In the genomic region with DNA sequence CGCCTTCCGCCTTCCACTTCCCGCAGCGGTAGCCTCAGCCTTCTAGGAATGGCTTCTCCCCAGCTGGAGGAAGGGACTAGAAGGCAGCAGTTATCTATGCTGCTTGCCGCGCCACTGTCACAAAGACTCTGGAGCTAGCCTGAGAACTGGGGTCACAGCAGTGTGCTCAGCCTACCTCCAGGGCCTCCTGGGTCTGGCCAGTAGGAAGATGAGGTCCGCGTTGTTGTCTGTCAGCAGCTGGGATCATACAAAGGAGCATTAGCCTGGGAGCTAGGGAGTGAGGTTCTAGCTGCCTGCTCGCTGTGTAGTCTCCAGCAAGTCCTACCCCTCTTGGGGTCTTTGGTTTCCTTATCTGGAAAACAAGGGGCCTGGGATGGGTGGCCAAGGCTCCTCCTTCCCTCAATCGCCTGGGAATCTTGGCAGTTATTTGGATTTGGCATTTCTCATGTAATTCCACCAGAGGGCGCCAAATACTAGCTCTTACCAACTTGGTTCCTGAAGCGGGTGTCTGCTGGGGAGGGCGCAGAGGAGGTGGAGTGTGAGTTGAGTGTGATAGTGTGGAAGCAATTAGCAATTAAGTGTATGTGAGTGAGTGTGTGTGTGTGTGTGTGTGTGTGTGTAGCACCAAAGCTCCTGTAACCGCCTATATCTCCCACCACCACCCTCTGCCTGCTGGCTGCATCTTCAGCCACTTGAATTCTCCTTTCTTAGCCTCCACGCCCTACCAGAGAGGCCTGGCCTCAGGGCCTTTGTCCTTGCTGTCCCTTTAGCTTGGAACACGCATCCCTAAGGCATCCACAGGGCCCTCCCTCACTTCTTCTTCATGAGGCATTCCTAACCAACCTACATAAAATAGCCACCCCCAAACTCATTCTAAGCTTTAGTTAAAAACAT, we compare ENCODE assay signal across 9 cellular contexts.
DNase-seq lines count a peak whose midpoint lies in the region; ATAC-seq and TF ChIP-seq lines count a peak whose summit lies in the region.
"Had no signal": no experiment of that assay in that cellular context is flagged by ENCODE, and none has a peak within 500 bp of the region (broad histone marks: within the 10 kb centered on the region; RNA-seq: fewer than 3 reads in every experiment).

No MANE protein-coding gene starts in this region.

- intact Hi-C loops in left ventricle myocardium inferior (cut with micrococcal nuclease): loop anchor here (2.0 to 10.0 kb wide), 2 partner anchors 127 to 463 kb away; no protein-coding TSS in a partner anchor

- peak; percentile 69 for ATAC-seq in GM18907 (IDR thresholded peaks at IDR 0.05; ENCODE audit: unreplicated experiment)
- no peak for ATAC-seq in HG03139 (IDR thresholded peaks at IDR 0.05; ENCODE audit: unreplicated experiment)

- H3K4me2 ChIP-seq in Loucy (ENCODE audit: low read depth, low read length, poor library complexity, severe bottlenecking): no peak overlapping the region

- H3K9me2 ChIP-seq in Loucy (replicated peaks; ENCODE audit: low read depth, low read length): no peaks in the 10 kb centered on the region

- H4K20me1 ChIP-seq in Loucy (ENCODE audit: insufficient read depth, low read length, poor library complexity, severe bottlenecking): no peaks in the 10 kb centered on the region

- no peak overlapping the region for H3K27ac ChIP-seq in SJCRH30
- no peak overlapping the region for H3K27ac ChIP-seq in left ventricle myocardium inferior (replicated peaks)
- H3K27ac ChIP-seq: skin epidermis had no signal

- H2AFZ ChIP-seq in Loucy (ENCODE audit: low read length): no peak overlapping the region

- H3K4me3 ChIP-seq in Loucy (ENCODE audit: low read length, poor library complexity, severe bottlenecking): no peak overlapping the region
- no peak overlapping the region for H3K4me3 ChIP-seq in SJCRH30
- H3K4me3 ChIP-seq in left ventricle myocardium inferior: no peak overlapping the region
- H3K4me3 ChIP-seq: skin epidermis had no signal

- H3K4me1 ChIP-seq in Loucy (ENCODE audit: insufficient read depth, low read length, poor library complexity, severe bottlenecking) (no peaks in the 10 kb centered on the region), SJCRH30 (no peaks in the 10 kb centered on the region; the same call in 1 of the 2 replicates), left ventricle myocardium inferior (no peaks in the 10 kb centered on the region)

- H3K79me2 ChIP-seq in Loucy (ENCODE audit: insufficient read depth, low read length): no peaks in the 10 kb centered on the region

- H3K36me3 ChIP-seq in Loucy (ENCODE audit: insufficient read depth, low read length): no peaks in the 10 kb centered on the region
- H3K36me3 ChIP-seq in SJCRH30: no peaks in the 10 kb centered on the region
- H3K36me3 ChIP-seq in left ventricle myocardium inferior: no peaks in the 10 kb centered on the region

- H3K9me3 ChIP-seq in Loucy (ENCODE audit: insufficient read depth, low read depth, low read length) (no peaks in the 10 kb centered on the region), SJCRH30 (replicated peaks) (no peaks in the 10 kb centered on the region), left ventricle myocardium inferior (replicated peaks) (no peaks in the 10 kb centered on the region)

- TF ChIP-seq CTCF in Loucy (conservative IDR thresholded peaks at IDR 0.05; ENCODE audit: low read length) (peak; percentile 94), left ventricle myocardium inferior (IDR thresholded peaks at IDR 0.05; ENCODE audit: borderline replicate concordance) (peak; percentile 82)

- H3K27me3 ChIP-seq in Loucy (ENCODE audit: insufficient read depth, low read length, poor library complexity, severe bottlenecking) (no peaks in the 10 kb centered on the region), SJCRH30 (no peaks in the 10 kb centered on the region), left ventricle myocardium inferior (ENCODE audit: low read depth) (peaks cover 9% of the 10 kb centered on the region)

- no peak overlapping the region for H3K9ac ChIP-seq in Loucy (ENCODE audit: low read depth, low read length, poor library complexity, severe bottlenecking)

- no peaks in the 10 kb centered on the region for H3F3A ChIP-seq in Loucy (ENCODE audit: low read depth)

- DNase-seq in AML-193 (lab: John Stamatoyannopoulos, UW) (peak; percentile 41 to 52), SJCRH30 (peak; percentile 62 to 89), amniotic stem cell (lab: John Stamatoyannopoulos, UW) (peak; percentile 28), left ventricle myocardium inferior (no peak), pulmonary artery endothelial cell (ENCODE audit: low read depth, low spot score) (peak; percentile 33)
